9 cellular contexts compared by ENCODE assay signal in the genomic region with DNA sequence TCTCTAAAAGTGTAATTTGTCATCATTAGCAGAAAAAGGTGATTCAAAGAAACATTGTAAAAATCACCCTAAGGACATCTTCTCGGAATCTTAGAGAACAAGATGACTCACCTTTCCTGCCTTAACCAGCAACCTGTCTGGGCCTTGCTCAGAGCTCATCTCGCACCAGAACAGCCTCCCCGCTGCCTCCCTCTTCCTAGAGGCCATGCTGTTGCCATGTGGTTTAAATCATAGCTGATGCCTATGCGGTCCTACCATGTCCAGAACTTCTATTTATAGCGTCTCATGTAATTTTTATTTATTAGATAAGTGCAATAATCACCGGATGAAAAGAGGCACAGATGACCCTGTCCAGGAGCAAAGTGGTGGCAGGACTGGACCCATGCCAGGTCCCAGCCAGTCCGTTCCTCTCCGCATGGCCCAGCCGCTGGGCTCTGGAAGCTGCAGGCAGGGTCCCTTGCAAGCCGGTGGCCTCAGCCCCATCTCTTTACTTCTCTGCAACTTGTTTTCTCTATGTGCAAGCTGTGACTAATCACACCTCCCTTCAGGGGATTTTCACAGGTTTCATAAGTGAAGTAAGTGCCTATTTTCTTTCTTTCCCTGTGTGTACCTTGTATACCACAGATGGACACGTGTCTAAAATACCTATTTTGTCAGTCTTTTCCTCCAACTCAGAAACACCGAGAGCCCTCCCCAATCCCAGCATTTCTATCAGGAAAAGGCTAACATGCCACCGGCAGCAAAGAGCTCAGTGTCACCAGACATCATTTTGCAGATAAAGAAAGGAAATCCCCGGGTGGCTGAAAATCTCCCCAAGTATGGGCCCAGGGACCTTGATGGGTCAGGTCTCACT. TPM values are rescaled to one million over a fixed set of nuclear protein-coding genes. Genes with fewer than 3 reads are reported as not detected.
DNase-seq lines count a peak whose midpoint lies in the region; ATAC-seq and FAIRE-seq lines count a peak whose summit lies in the region.
"Had no signal": no experiment of that assay in that cellular context is flagged by ENCODE, and none has a peak within 500 bp of the region (broad histone marks: within the 10 kb centered on the region; RNA-seq: fewer than 3 reads in every experiment).

No MANE protein-coding gene starts in this region.

- H3K27ac ChIP-seq in small intestine (ENCODE audit: low read depth in 1 of 2, low read length in 1 of 2): peak overlapping the region in 1 of 2 donors; percentile 75

- no peaks in the 10 kb centered on the region for H3K9me3 ChIP-seq in small intestine (ENCODE audit: control insufficient read depth, low read depth)

- H3K27me3 ChIP-seq in small intestine (ENCODE audit: control insufficient read depth in 2 of 2, insufficient read depth in 2 of 2, low read length in 2 of 2): no peaks in the 10 kb centered on the region

- in situ Hi-C loops in Caki2 (cut with HindIII; ENCODE audit: low pct_unique_long_range_greater_than_20kb, low sequenced_read_pairs): no loop called here

- H3K4me1 ChIP-seq in small intestine (ENCODE audit: control insufficient read depth in 2 of 2, insufficient read depth in 1 of 2, low read depth in 1 of 2, low read length in 1 of 2): no peaks in the 10 kb centered on the region

- peak overlapping the region; percentile 10 to 88 (median 68) for H3K4me3 Mint-ChIP-seq in IgD-negative memory B cell
- no peak overlapping the region for H3K4me3 Mint-ChIP-seq in activated naive CD4-positive, alpha-beta T cell treated with anti-CD3 and anti-CD28 coated beads, Interleukin-2, amount 10 ng/mL, durations not matched to agents 7 days and 5 days

- no peaks in the 10 kb centered on the region for H3K27me3 Mint-ChIP-seq in IgD-negative memory B cell
- H3K27me3 Mint-ChIP-seq in activated naive CD4-positive, alpha-beta T cell treated with anti-CD3 and anti-CD28 coated beads, Interleukin-2, amount 10 ng/mL, durations not matched to agents 7 days and 5 days: no peaks in the 10 kb centered on the region

- H3K27ac Mint-ChIP-seq in IgD-negative memory B cell: peak overlapping the region; percentile 72 to 96 (median 85)
- peak overlapping the region; percentile 90 for H3K27ac Mint-ChIP-seq in activated naive CD4-positive, alpha-beta T cell treated with anti-CD3 and anti-CD28 coated beads, Interleukin-2, amount 10 ng/mL, durations not matched to agents 7 days and 5 days

- no peaks in the 10 kb centered on the region for H3K36me3 ChIP-seq in small intestine (ENCODE audit: control insufficient read depth in 2 of 2, insufficient read depth in 2 of 2, low read length in 2 of 2)

- no peak overlapping the region for H3K4me3 ChIP-seq in small intestine (ENCODE audit: low read depth in 1 of 2, low read length in 2 of 2)

- H3K36me3 Mint-ChIP-seq in IgD-negative memory B cell: peaks cover 13% of the 10 kb centered on the region
- peaks cover 8% of the 10 kb centered on the region for H3K36me3 Mint-ChIP-seq in activated naive CD4-positive, alpha-beta T cell treated with anti-CD3 and anti-CD28 coated beads, Interleukin-2, amount 10 ng/mL, durations not matched to agents 7 days and 5 days

- H3K9me3 Mint-ChIP-seq in IgD-negative memory B cell: peaks cover 2 to 12% (median 7%) of the 10 kb centered on the region in 3 donors
- H3K9me3 Mint-ChIP-seq in activated naive CD4-positive, alpha-beta T cell treated with anti-CD3 and anti-CD28 coated beads, Interleukin-2, amount 10 ng/mL, durations not matched to agents 7 days and 5 days: peaks cover 4% of the 10 kb centered on the region

- H3K4me1 Mint-ChIP-seq in IgD-negative memory B cell: peaks cover 25 to 35% (median 26%) of the 10 kb centered on the region in 3 donors
- peaks cover 80% of the 10 kb centered on the region for H3K4me1 Mint-ChIP-seq in activated naive CD4-positive, alpha-beta T cell treated with anti-CD3 and anti-CD28 coated beads, Interleukin-2, amount 10 ng/mL, durations not matched to agents 7 days and 5 days

- FAIRE-seq in small intestine (lab: Jason Lieb, UNC): no peak
- FAIRE-seq: G401.6 had no signal

- CTCF ChIA-PET in activated naive CD4-positive, alpha-beta T cell treated with anti-CD3 and anti-CD28 coated beads, Interleukin-2, amount 10 ng/mL, durations not matched to agents 7 days and 5 days (lab: Charles Lee): interaction anchor here (0.6 to 1.6 kb wide), 5 partner anchors 17 to 899 kb away, joined by 3 to 6 read pairs (median 3); a partner anchor contains a TSS

- DNase-seq in Caki2 (ENCODE audit: low read depth) (peak; percentile 76), small intestine (peak; percentile 61), epidermal melanocyte (ENCODE audit: insufficient read length, low spot score) (no peak), GDM1 (lab: John Stamatoyannopoulos, UW) (no peak), NCI-H1092 (lab: John Stamatoyannopoulos, UW) (no peak)
- DNase-seq in activated naive CD4-positive, alpha-beta T cell treated with anti-CD3 and anti-CD28 coated beads, Interleukin-2, amount 10 ng/mL, durations not matched to agents 7 days and 5 days: peak; percentile 69

- ATAC-seq in GM21515 (IDR thresholded peaks at IDR 0.05; ENCODE audit: unreplicated experiment): peak; percentile 76

- WGBS in small intestine, 3 donors: 73 to 78% (median 74%) methylated on average over 14 of the region's 14 CpGs

RNA-seq across cellular contexts. Expression of a gene that starts 27.1 kb away (rescaled TPM):
- total RNA-seq in Caki2 (2014; rRNA removed; shearing (Covaris generic); ENCODE audit: low replicate concordance): 36.8 and 40.2 TPM in 2 replicates
- polyA plus RNA-seq in IgD-negative memory B cell (1,101 TPM), small intestine (10 to 100 TPM; 47.3 to 97.7 (median 63.0) TPM)

Comparison
In these comparisons a context has a peak if more than half of its experiments do, and no peak if none do; other contexts are left out.
1. DNase-seq: peak in Caki2 (single experiment), activated naive CD4-positive, alpha-beta T cell treated with anti-CD3 and anti-CD28 coated beads, Interleukin-2, amount 10 ng/mL, durations not matched to agents 7 days and 5 days (single experiment) and small intestine (single experiment); none in epidermal melanocyte (single experiment), GDM1 (single experiment) and NCI-H1092 (single experiment).
2. RNA of a gene that starts 27.1 kb away (polyA plus RNA-seq): 1,101 TPM in IgD-negative memory B cell (single experiment); 47.3 to 97.7 TPM in small intestine; every median in the first group is over 10 times any median in the second.